In the genomic region with DNA sequence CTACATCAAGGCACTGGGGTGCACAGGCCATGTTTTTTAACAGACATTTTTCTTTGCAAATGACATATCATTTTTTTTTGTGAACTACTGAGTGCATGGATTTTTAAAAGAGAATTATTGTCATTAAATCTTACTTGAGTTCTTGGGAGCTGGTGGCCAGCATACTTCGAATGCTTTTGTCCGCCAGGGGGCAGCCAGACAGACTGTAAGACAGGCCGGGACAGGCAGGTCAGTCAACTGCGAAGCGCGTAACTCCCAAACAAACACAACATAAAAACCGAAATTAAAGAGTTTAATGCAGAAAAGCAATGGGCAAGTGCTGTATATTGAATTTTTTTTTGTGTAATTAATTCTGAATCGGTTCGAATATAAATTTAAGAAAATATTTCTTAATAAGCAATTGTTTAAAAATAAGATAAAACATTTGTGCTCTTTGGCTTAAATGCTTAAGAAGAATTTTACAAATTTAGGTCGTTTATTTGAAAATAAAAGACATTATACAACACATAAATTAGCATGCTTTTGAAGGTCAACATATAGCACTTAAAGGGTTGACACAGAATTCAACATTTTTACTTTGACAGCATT, we compare ENCODE assay signal across 8 cellular contexts.
A peak's percentile ranks its signal among the peaks of the same experiment; 100 is the strongest.
DNase-seq lines count a peak whose midpoint lies in the region; ATAC-seq, FAIRE-seq and TF ChIP-seq lines count a peak whose summit lies in the region.

No MANE protein-coding gene starts in this region.

- peaks cover 13% of the 10 kb centered on the region for H3K27me3 Mint-ChIP-seq in activated CD8-positive, alpha-beta memory T cell treated with anti-CD3 and anti-CD28 coated beads, Interleukin-2, amount 10 ng/mL, durations not matched to agents 7 days and 5 days

- ATAC-seq in A549 (peak; percentile 71 to 91; a peak in 5 of 6 replicates), HG03097 (IDR thresholded peaks at IDR 0.05; ENCODE audit: low FRiP score, unreplicated experiment) (no peak), GM18517 (IDR thresholded peaks at IDR 0.05; ENCODE audit: unreplicated experiment) (no peak)
- ATAC-seq in activated CD8-positive, alpha-beta memory T cell treated with anti-CD3 and anti-CD28 coated beads, Interleukin-2, amount 10 ng/mL, durations not matched to agents 7 days and 5 days = no peak

- POLR2A ChIA-PET in A549 (lab: Yijun Ruan, JAX) = no interaction called here

- H3K27ac Mint-ChIP-seq in activated CD8-positive, alpha-beta memory T cell treated with anti-CD3 and anti-CD28 coated beads, Interleukin-2, amount 10 ng/mL, durations not matched to agents 7 days and 5 days = no peak overlapping the region

- CTCF ChIA-PET in A549 (lab: Yijun Ruan, JAX) = interaction anchor here (0.8 to 2.6 kb wide), 9 partner anchors 12 to 1770 kb away, joined by 3 to 8 read pairs (median 3); no protein-coding TSS in a partner anchor
- CTCF ChIA-PET in activated CD8-positive, alpha-beta memory T cell treated with anti-CD3 and anti-CD28 coated beads, Interleukin-2, amount 10 ng/mL, durations not matched to agents 7 days and 5 days (lab: Charles Lee) = interaction anchor here (1.4 kb wide), 1 partner anchor 13 kb away, joined by 3 read pairs; no protein-coding TSS in a partner anchor

- no peak overlapping the region for H2BK12ac ChIP-seq in neuronal stem cell (ENCODE audit: low read length)

- no peaks in the 10 kb centered on the region for H3K27me3 ChIP-seq in KMS-11 (ENCODE audit: insufficient read depth, low read depth)
- H3K27me3 ChIP-seq in neuronal stem cell (ENCODE audit: control insufficient read depth in 3 of 3, insufficient read depth in 3 of 3, low read depth in 1 of 3, low read length in 3 of 3) = no peaks in the 10 kb centered on the region

- H3K4me1 ChIP-seq in A549 (no peaks in the 10 kb centered on the region), KMS-11 (ENCODE audit: low read depth, poor library complexity, severe bottlenecking) (no peaks in the 10 kb centered on the region), neuronal stem cell (ENCODE audit: control insufficient read depth in 2 of 2, insufficient read depth in 1 of 2, low read depth in 1 of 2, low read length in 2 of 2) (peaks cover 0 to 6% of the 10 kb centered on the region in 2 donors)

- no peak overlapping the region for H3K4me3 ChIP-seq in A549
- no peak overlapping the region for H3K4me3 ChIP-seq in KMS-11 (IDR thresholded peaks at IDR 0.05; ENCODE audit: insufficient read depth, low read depth, low read length)
- no peak overlapping the region for H3K4me3 ChIP-seq in neuronal stem cell (ENCODE audit: low read length in 2 of 2)

- no peak overlapping the region for H3K18ac ChIP-seq in neuronal stem cell (ENCODE audit: low read length)

- no peaks in the 10 kb centered on the region for H3K79me1 ChIP-seq in neuronal stem cell (ENCODE audit: low read depth, low read length)

- no peaks in the 10 kb centered on the region for H3K9me3 Mint-ChIP-seq in activated CD8-positive, alpha-beta memory T cell treated with anti-CD3 and anti-CD28 coated beads, Interleukin-2, amount 10 ng/mL, durations not matched to agents 7 days and 5 days (ENCODE audit: low read depth)

- no peaks in the 10 kb centered on the region for H4K20me1 ChIP-seq in KMS-11 (ENCODE audit: insufficient read depth)

- no peaks in the 10 kb centered on the region for H3K4me1 Mint-ChIP-seq in activated CD8-positive, alpha-beta memory T cell treated with anti-CD3 and anti-CD28 coated beads, Interleukin-2, amount 10 ng/mL, durations not matched to agents 7 days and 5 days

- H3K9me3 ChIP-seq in A549 (no peaks in the 10 kb centered on the region), neuronal stem cell (replicated peaks in 1 of 2; ENCODE audit: control insufficient read depth in 2 of 2, insufficient read depth in 1 of 2, low read depth in 1 of 2, low read length in 2 of 2) (no peaks in the 10 kb centered on the region)

- H3K4ac ChIP-seq in neuronal stem cell (ENCODE audit: low read length) = no peak overlapping the region

- no peaks in the 10 kb centered on the region for H3K36me3 ChIP-seq in KMS-11 (ENCODE audit: insufficient read depth)
- no peaks in the 10 kb centered on the region for H3K36me3 ChIP-seq in neuronal stem cell (replicated peaks in 1 of 2; ENCODE audit: control insufficient read depth in 2 of 2, insufficient read depth in 2 of 2, low read length in 2 of 2)

- H4K8ac ChIP-seq in neuronal stem cell (ENCODE audit: low read depth, low read length) = no peak overlapping the region

- H2AFZ ChIP-seq in KMS-11 (ENCODE audit: low read depth) (no peak overlapping the region), neuronal stem cell (ENCODE audit: low read length) (no peak overlapping the region)

- TF ChIP-seq EP300 in A549 (IDR thresholded peaks at IDR 0.05) = no peak

- FAIRE-seq in A549 (lab: Jason Lieb, UNC) (peak; percentile 56), GM12891 (lab: Jason Lieb, UNC) (peak; percentile 20)

- no peak overlapping the region for H3K14ac ChIP-seq in neuronal stem cell (ENCODE audit: low read length)

- no peak overlapping the region for H2BK120ac ChIP-seq in neuronal stem cell (ENCODE audit: low read depth, low read length)

- DNase-seq in A549 (ENCODE audit: low read depth in 1 of 2, low spot score in 1 of 2) (peak; percentile 71 to 81), GM12891 (ENCODE audit: insufficient read length, low spot score) (peak; percentile 44), fibroblast of the conjunctiva (ENCODE audit: low read depth) (peak; percentile 48), neuronal stem cell (ENCODE audit: low spot score) (peak; percentile 51)
- DNase-seq in activated CD8-positive, alpha-beta memory T cell treated with anti-CD3 and anti-CD28 coated beads, Interleukin-2, amount 10 ng/mL, durations not matched to agents 7 days and 5 days = peak; percentile 48

- no peak overlapping the region for H4K91ac ChIP-seq in neuronal stem cell (ENCODE audit: low read depth, low read length, poor library complexity)

- H2AK5ac ChIP-seq in neuronal stem cell (ENCODE audit: low read depth, low read length) = no peak overlapping the region

- TF ChIP-seq CTCF in A549 (IDR thresholded peaks at IDR 0.05) (peak; percentile 80), KMS-11 (conservative IDR thresholded peaks at IDR 0.05; ENCODE audit: low read depth, low read length) (peak; percentile 33; the same call in 1 of the 2 replicates)

- peak; percentile 59; a peak in 4 of 5 replicates for TF ChIP-seq RAD21 in A549 (conservative IDR thresholded peaks at IDR 0.05 in 1 of 2, IDR thresholded peaks at IDR 0.05 in 1 of 2)

- H3K9ac ChIP-seq in KMS-11 (no peak overlapping the region), neuronal stem cell (ENCODE audit: low read depth, low read length, poor library complexity) (no peak overlapping the region)

- no peaks in the 10 kb centered on the region for H3K36me3 Mint-ChIP-seq in activated CD8-positive, alpha-beta memory T cell treated with anti-CD3 and anti-CD28 coated beads, Interleukin-2, amount 10 ng/mL, durations not matched to agents 7 days and 5 days

- 4% methylated on average over 10 of the region's 10 CpGs for WGBS in A549 (ENCODE audit: missing lambda C conversion rate)
- WGBS in neuronal stem cell (ENCODE audit: extremely low coverage in 2 of 2, insufficient read length in 2 of 2, insufficient replicate concordance in 1 of 2), 2 donors = no CpG with 5 or more reads among the region's 10 CpGs

- H3K79me2 ChIP-seq in KMS-11 (ENCODE audit: insufficient read depth, low read depth) = no peaks in the 10 kb centered on the region

- H3K4me2 ChIP-seq in A549 = no peak overlapping the region
- H3K4me2 ChIP-seq in KMS-11 = no peak overlapping the region
- H3K4me2 ChIP-seq in neuronal stem cell (ENCODE audit: insufficient read depth, low read length, poor library complexity, severe bottlenecking) = no peak overlapping the region

- TF ChIP-seq POLR2A in A549 (IDR thresholded peaks at IDR 0.05; ENCODE audit: low read length) (no peak), GM12891 (IDR thresholded peaks at IDR 0.05; ENCODE audit: low read depth, low read length) (no peak)

- no peak overlapping the region for H2BK15ac ChIP-seq in neuronal stem cell (ENCODE audit: low read length)

- no peak overlapping the region for H3K27ac ChIP-seq in A549
- no peak overlapping the region for H3K27ac ChIP-seq in KMS-11
- no peak overlapping the region for H3K27ac ChIP-seq in neuronal stem cell (replicated peaks; ENCODE audit: low read length)

- H3K23ac ChIP-seq in neuronal stem cell (ENCODE audit: low read depth, low read length, poor library complexity) = no peak overlapping the region

- no peak overlapping the region for H3K4me3 Mint-ChIP-seq in activated CD8-positive, alpha-beta memory T cell treated with anti-CD3 and anti-CD28 coated beads, Interleukin-2, amount 10 ng/mL, durations not matched to agents 7 days and 5 days

- H2BK5ac ChIP-seq in neuronal stem cell (ENCODE audit: low read length) = no peak overlapping the region

TF ChIP-seq in A549, 52 proteins besides CTCF, POLR2A, EP300 and RAD21 (continues in another document):
- TF ChIP-seq FOXS1 (CRISPR knock-in tag; IDR thresholded peaks at IDR 0.05) = no peak
- TF ChIP-seq CBX2 (IDR thresholded peaks at IDR 0.05; ENCODE audit: borderline replicate concordance, low read depth) = no peak
- no peak for TF ChIP-seq CEBPB (IDR thresholded peaks at IDR 0.05)
- TF ChIP-seq HEYL (CRISPR knock-in tag; IDR thresholded peaks at IDR 0.05) = no peak
- TF ChIP-seq CHD4 (IDR thresholded peaks at IDR 0.05; ENCODE audit: borderline replicate concordance) = no peak
- no peak for TF ChIP-seq RFX5 (IDR thresholded peaks at IDR 0.05)
- no peak for TF ChIP-seq JUNB (IDR thresholded peaks at IDR 0.05)
- TF ChIP-seq SMC3 (IDR thresholded peaks at IDR 0.05) = peak; percentile 78
- TF ChIP-seq MAX (IDR thresholded peaks at IDR 0.05) = peak; percentile 60; the same call in 1 of the 2 replicates
- no peak for TF ChIP-seq SREBF2 (IDR thresholded peaks at IDR 0.05)

TF ChIP-seq in GM12891, 5 proteins besides CTCF, POLR2A, EP300 and RAD21:
- TF ChIP-seq SPI1 (IDR thresholded peaks at IDR 0.05; ENCODE audit: low read depth, low read length) = no peak
- TF ChIP-seq TAF1 (IDR thresholded peaks at IDR 0.05; ENCODE audit: low read depth, low read length) = no peak
- TF ChIP-seq PAX5 (IDR thresholded peaks at IDR 0.05; ENCODE audit: insufficient read depth, low read length, severe bottlenecking) = no peak
- no peak for TF ChIP-seq POU2F2 (IDR thresholded peaks at IDR 0.05; ENCODE audit: low read depth, low read length)
- TF ChIP-seq POLR2AphosphoS5 (IDR thresholded peaks at IDR 0.05; ENCODE audit: low read depth, low read length) = no peak

Comparison
In these comparisons a context has a peak if more than half of its experiments do, and no peak if none do; other contexts are left out.
1. ATAC-seq: peak in A549 (2 of 2); none in activated CD8-positive, alpha-beta memory T cell treated with anti-CD3 and anti-CD28 coated beads, Interleukin-2, amount 10 ng/mL, durations not matched to agents 7 days and 5 days (single experiment), HG03097 (single experiment) and GM18517 (single experiment).
2. Peak in every context shown above with its lines, with median percentiles within 50 percentile points of each other: DNase-seq.